In the genomic region with DNA sequence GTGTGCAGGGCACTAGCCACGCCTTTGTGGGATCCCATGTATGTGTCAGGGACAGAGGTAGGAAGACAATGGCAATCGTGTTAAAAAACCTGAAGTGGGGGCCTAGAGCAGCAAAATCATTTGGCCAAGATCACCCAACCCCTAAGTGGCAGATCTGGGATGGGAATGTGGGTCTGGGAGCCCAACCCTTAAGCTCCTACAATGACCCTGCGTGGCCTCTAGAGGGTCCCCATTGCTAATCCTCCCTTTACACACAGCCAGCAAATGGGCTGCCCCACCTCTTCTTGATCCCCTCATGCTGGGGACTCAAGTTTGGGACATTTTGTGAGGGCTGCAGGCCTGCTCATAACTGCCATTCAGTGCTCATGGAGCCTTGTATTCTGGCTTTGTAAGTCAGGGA, we compare ENCODE assay signal across 1 cellular context.
TF ChIP-seq lines count a peak whose summit lies in the region.

No MANE protein-coding gene starts in this region.

TF ChIP-seq in GM23338, 12 proteins besides CTCF, POLR2A, EP300 and RAD21 (continued from another document):
- TF ChIP-seq ZNF114 (CRISPR knock-in tag; IDR thresholded peaks at IDR 0.05) (no peak), CREB1 (CRISPR knock-in tag; IDR thresholded peaks at IDR 0.05; ENCODE audit: low read depth) (no peak), ZNF331 (CRISPR knock-in tag; IDR thresholded peaks at IDR 0.05; ENCODE audit: low read depth) (no peak), NANOG (IDR thresholded peaks at IDR 0.05; ENCODE audit: borderline replicate concordance) (no peak), JUNB (IDR thresholded peaks at IDR 0.05; ENCODE audit: unreplicated experiment) (no peak)
- TF ChIP-seq, protein P1, sequence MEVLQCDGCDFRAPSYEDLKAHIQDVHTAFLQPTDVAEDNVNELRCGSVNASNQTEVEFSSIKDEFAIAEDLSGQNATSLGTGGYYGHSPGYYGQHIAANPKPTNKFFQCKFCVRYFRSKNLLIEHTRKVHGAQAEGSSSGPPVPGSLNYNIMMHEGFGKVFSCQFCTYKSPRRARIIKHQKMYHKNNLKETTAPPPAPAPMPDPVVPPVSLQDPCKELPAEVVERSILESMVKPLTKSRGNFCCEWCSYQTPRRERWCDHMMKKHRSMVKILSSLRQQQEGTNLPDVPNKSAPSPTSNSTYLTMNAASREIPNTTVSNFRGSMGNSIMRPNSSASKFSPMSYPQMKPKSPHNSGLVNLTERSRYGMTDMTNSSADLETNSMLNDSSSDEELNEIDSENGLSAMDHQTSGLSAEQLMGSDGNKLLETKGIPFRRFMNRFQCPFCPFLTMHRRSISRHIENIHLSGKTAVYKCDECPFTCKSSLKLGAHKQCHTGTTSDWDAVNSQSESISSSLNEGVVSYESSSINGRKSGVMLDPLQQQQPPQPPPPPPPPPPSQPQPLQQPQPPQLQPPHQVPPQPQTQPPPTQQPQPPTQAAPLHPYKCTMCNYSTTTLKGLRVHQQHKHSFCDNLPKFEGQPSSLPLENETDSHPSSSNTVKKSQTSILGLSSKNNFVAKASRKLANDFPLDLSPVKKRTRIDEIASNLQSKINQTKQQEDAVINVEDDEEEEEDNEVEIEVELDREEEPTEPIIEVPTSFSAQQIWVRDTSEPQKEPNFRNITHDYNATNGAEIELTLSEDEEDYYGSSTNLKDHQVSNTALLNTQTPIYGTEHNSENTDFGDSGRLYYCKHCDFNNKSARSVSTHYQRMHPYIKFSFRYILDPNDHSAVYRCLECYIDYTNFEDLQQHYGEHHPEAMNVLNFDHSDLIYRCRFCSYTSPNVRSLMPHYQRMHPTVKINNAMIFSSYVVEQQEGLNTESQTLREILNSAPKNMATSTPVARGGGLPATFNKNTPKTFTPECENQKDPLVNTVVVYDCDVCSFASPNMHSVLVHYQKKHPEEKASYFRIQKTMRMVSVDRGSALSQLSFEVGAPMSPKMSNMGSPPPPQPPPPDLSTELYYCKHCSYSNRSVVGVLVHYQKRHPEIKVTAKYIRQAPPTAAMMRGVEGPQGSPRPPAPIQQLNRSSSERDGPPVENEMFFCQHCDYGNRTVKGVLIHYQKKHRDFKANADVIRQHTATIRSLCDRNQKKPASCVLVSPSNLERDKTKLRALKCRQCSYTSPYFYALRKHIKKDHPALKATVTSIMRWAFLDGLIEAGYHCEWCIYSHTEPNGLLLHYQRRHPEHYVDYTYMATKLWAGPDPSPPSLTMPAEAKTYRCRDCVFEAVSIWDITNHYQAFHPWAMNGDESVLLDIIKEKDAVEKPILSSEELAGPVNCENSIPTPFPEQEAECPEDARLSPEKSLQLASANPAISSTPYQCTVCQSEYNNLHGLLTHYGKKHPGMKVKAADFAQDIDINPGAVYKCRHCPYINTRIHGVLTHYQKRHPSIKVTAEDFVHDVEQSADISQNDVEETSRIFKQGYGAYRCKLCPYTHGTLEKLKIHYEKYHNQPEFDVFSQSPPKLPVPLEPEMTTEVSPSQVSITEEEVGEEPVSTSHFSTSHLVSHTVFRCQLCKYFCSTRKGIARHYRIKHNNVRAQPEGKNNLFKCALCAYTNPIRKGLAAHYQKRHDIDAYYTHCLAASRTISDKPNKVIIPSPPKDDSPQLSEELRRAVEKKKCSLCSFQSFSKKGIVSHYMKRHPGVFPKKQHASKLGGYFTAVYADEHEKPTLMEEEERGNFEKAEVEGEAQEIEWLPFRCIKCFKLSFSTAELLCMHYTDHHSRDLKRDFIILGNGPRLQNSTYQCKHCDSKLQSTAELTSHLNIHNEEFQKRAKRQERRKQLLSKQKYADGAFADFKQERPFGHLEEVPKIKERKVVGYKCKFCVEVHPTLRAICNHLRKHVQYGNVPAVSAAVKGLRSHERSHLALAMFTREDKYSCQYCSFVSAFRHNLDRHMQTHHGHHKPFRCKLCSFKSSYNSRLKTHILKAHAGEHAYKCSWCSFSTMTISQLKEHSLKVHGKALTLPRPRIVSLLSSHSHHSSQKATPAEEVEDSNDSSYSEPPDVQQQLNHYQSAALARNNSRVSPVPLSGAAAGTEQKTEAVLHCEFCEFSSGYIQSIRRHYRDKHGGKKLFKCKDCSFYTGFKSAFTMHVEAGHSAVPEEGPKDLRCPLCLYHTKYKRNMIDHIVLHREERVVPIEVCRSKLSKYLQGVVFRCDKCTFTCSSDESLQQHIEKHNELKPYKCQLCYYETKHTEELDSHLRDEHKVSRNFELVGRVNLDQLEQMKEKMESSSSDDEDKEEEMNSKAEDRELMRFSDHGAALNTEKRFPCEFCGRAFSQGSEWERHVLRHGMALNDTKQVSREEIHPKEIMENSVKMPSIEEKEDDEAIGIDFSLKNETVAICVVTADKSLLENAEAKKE (CRISPR knock-in tag; IDR thresholded peaks at IDR 0.05), result no peak
